8 cellular contexts compared by ENCODE assay signal in the genomic region with DNA sequence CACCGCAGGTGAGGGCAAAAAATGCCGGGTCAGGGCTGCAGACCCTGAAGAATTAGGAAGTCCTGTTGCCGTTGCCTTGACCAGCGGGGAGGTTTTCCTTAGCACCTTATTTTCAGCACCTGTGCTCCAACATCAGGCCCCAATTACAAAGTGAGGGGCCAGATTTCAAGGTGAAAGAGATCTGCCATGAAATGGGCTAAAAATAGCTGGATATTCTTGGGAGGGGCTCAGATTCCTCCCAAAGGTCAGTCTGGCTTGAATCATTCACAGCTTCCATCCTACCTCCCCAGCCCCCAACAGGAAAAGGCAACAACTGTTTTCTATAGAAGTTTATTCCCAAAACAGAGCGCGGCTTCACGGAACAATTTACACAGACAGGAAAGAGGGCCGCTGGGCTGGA. TPM values are rescaled to one million over a fixed set of nuclear protein-coding genes. Genes with fewer than 3 reads are reported as not detected.
A peak's percentile ranks its signal among the peaks of the same experiment; 100 is the strongest.
DNase-seq lines count a peak whose midpoint lies in the region; ATAC-seq, FAIRE-seq and TF ChIP-seq lines count a peak whose summit lies in the region.

No MANE protein-coding gene starts in this region.

- no peaks in the 10 kb centered on the region for H3K27me3 ChIP-seq in HCT116 (ENCODE audit: insufficient read depth, low read length)
- no peaks in the 10 kb centered on the region for H3K27me3 ChIP-seq in small intestine (ENCODE audit: control insufficient read depth in 2 of 2, insufficient read depth in 2 of 2, low read length in 2 of 2)

- RAD21 ChIA-PET in HCT116 (lab: Charles Lee; ENCODE audit: low non-redundant PET in 1 of 2, low total read pairs in 2 of 2, uncharacterized antibody in 2 of 2, unreplicated experiment in 2 of 2) = interaction anchor here in 1 of 2 experiments (1.4 kb wide), 1 partner anchor 27 kb away, joined by 4 read pairs; a partner anchor contains a TSS

- ATAC-seq in HCT116 = no peak
- ATAC-seq in activated CD8-positive, alpha-beta T cell treated with anti-CD3 and anti-CD28 coated beads, Interleukin-2, amount 10 ng/mL, durations not matched to agents 7 days and 5 days = no peak
- no peak for ATAC-seq in GM18861 (IDR thresholded peaks at IDR 0.05; ENCODE audit: unreplicated experiment)
- ATAC-seq in GM18502 (IDR thresholded peaks at IDR 0.05; ENCODE audit: poor library complexity, unreplicated experiment) = no peak

- CTCF ChIA-PET in HCT116 (lab: Charles Lee) = interaction anchor here (0.7 to 1.9 kb wide), 11 partner anchors 14 to 235 kb away, joined by 3 to 14 read pairs (median 4); a partner anchor contains a TSS
- CTCF ChIA-PET in activated CD8-positive, alpha-beta T cell treated with anti-CD3 and anti-CD28 coated beads, Interleukin-2, amount 10 ng/mL, durations not matched to agents 7 days and 5 days (lab: Charles Lee) = interaction anchor here (1.1 to 3.9 kb wide), 16 partner anchors 9 to 237 kb away, joined by 3 to 42 read pairs (median 5); a partner anchor contains a TSS

- H3K79me2 ChIP-seq in HCT116 (ENCODE audit: insufficient read depth, low read length) = peaks cover 12% of the 10 kb centered on the region; the same call in 1 of the 2 replicates

- peak overlapping the region; percentile 94 for H3K4me2 ChIP-seq in HCT116 (ENCODE audit: low read length)

- H2AFZ ChIP-seq in HCT116 (ENCODE audit: low read depth, low read length, poor library complexity, severe bottlenecking) = no peak overlapping the region

- no peak for FAIRE-seq in small intestine (lab: Jason Lieb, UNC)

- peak overlapping the region; percentile 80 for H3K9ac ChIP-seq in HCT116 (ENCODE audit: low read length)

- no peaks in the 10 kb centered on the region for H3K9me3 Mint-ChIP-seq in activated CD8-positive, alpha-beta T cell treated with anti-CD3 and anti-CD28 coated beads, Interleukin-2, amount 10 ng/mL, durations not matched to agents 7 days and 5 days (ENCODE audit: insufficient read depth)

- H3K27ac ChIP-seq in HCT116 (ENCODE audit: low read depth, low read length) (peak overlapping the region; percentile 73), small intestine (ENCODE audit: low read depth in 1 of 2, low read length in 1 of 2) (peak overlapping the region in 1 of 2 donors; percentile 84), substantia nigra (ENCODE audit: low read depth, low read length, poor library complexity, severe bottlenecking) (no peak overlapping the region)

- H4K20me1 ChIP-seq in HCT116 (ENCODE audit: insufficient read depth) = no peaks in the 10 kb centered on the region

- H3K36me3 Mint-ChIP-seq in activated CD8-positive, alpha-beta T cell treated with anti-CD3 and anti-CD28 coated beads, Interleukin-2, amount 10 ng/mL, durations not matched to agents 7 days and 5 days (ENCODE audit: low read depth) = peaks cover 16% of the 10 kb centered on the region

- intact Hi-C loops in HCT116 (cut with micrococcal nuclease) = no loop called here

- H3K4me3 Mint-ChIP-seq in activated CD8-positive, alpha-beta T cell treated with anti-CD3 and anti-CD28 coated beads, Interleukin-2, amount 10 ng/mL, durations not matched to agents 7 days and 5 days = peak overlapping the region; percentile 89

- POLR2A ChIA-PET in HCT116 (lab: Charles Lee) = interaction anchor here (0.7 to 2.3 kb wide), 4 partner anchors 13 to 189 kb away, joined by 3 to 15 read pairs (median 4); a partner anchor contains a TSS
- POLR2A ChIA-PET in activated CD8-positive, alpha-beta T cell treated with anti-CD3 and anti-CD28 coated beads, Interleukin-2, amount 10 ng/mL, durations not matched to agents 7 days and 5 days (lab: Charles Lee) = interaction anchor here (0.7 to 1.5 kb wide), 5 partner anchors 16 to 283 kb away, joined by 3 to 6 read pairs (median 3); a partner anchor contains a TSS

- no TSS peak for BruUV-seq in HCT116 (replicated peaks; lab: Mats Ljungman, UMichigan)

- no peaks in the 10 kb centered on the region for H3K27me3 Mint-ChIP-seq in activated CD8-positive, alpha-beta T cell treated with anti-CD3 and anti-CD28 coated beads, Interleukin-2, amount 10 ng/mL, durations not matched to agents 7 days and 5 days (ENCODE audit: low read depth)

- H3K4me1 Mint-ChIP-seq in activated CD8-positive, alpha-beta T cell treated with anti-CD3 and anti-CD28 coated beads, Interleukin-2, amount 10 ng/mL, durations not matched to agents 7 days and 5 days (ENCODE audit: low read depth) = peaks cover 30% of the 10 kb centered on the region

- H3K4me1 ChIP-seq in HCT116 (ENCODE audit: control insufficient read depth in 1 of 2, insufficient read depth in 2 of 2, low read length in 2 of 2) (peaks cover 11 to 22% of the 10 kb centered on the region in 2 experiments), small intestine (ENCODE audit: control insufficient read depth in 2 of 2, insufficient read depth in 1 of 2, low read depth in 1 of 2, low read length in 1 of 2) (peaks cover 0 to 3% of the 10 kb centered on the region in 2 donors)

- peaks cover 9 to 20% of the 10 kb centered on the region in 2 experiments; a peak in 2 of 4 replicates for H3K36me3 ChIP-seq in HCT116 (ENCODE audit: control insufficient read depth in 1 of 2, insufficient read depth in 2 of 2, low read length in 2 of 2)
- H3K36me3 ChIP-seq in small intestine (ENCODE audit: control insufficient read depth in 2 of 2, insufficient read depth in 2 of 2, low read length in 2 of 2) = no peaks in the 10 kb centered on the region

- no peak for TF ChIP-seq CTCF in HCT116 (IDR thresholded peaks at IDR 0.05 in 2 of 3, conservative IDR thresholded peaks at IDR 0.05 in 1 of 3; ENCODE audit: borderline replicate concordance in 1 of 3, insufficient read depth in 1 of 3, low read depth in 2 of 3, low read length in 2 of 3)

- WGBS in small intestine, 3 donors = 36 to 49% (median 45%) methylated on average over 8 of the region's 8 CpGs

- TF ChIP-seq RAD21 in HCT116 (IDR thresholded peaks at IDR 0.05; ENCODE audit: low read depth) = no peak

- no peaks in the 10 kb centered on the region for H3K9me3 ChIP-seq in HCT116 (ENCODE audit: control insufficient read depth in 1 of 2, insufficient read depth in 1 of 2, low read depth in 1 of 2, low read length in 2 of 2)
- no peaks in the 10 kb centered on the region for H3K9me3 ChIP-seq in small intestine (ENCODE audit: control insufficient read depth, low read depth)

- H3K4me3 ChIP-seq in HCT116 (replicated peaks in 1 of 2; ENCODE audit: low read depth in 1 of 2, low read length in 2 of 2) = peak overlapping the region; percentile 87 to 94
- peak overlapping the region; percentile 79 for H3K4me3 ChIP-seq in iPS-11a (ENCODE audit: low read depth, low read length)
- H3K4me3 ChIP-seq in small intestine (ENCODE audit: low read depth in 1 of 2, low read length in 2 of 2) = peak overlapping the region; percentile 55 to 80

- peak overlapping the region; percentile 87 for H3K27ac Mint-ChIP-seq in activated CD8-positive, alpha-beta T cell treated with anti-CD3 and anti-CD28 coated beads, Interleukin-2, amount 10 ng/mL, durations not matched to agents 7 days and 5 days

- no peaks in the 10 kb centered on the region for H3K9me2 ChIP-seq in HCT116 (ENCODE audit: insufficient read depth)

- TF ChIP-seq POLR2A in HCT116 (IDR thresholded peaks at IDR 0.05; ENCODE audit: borderline replicate concordance, extremely low read depth, insufficient read depth, insufficient read length) = no peak

- DNase-seq in HCT116 (ENCODE audit: low read depth, low spot score) = no peak
- DNase-seq in activated CD8-positive, alpha-beta T cell treated with anti-CD3 and anti-CD28 coated beads, Interleukin-2, amount 10 ng/mL, durations not matched to agents 7 days and 5 days = no peak
- DNase-seq in small intestine = no peak
- no peak for DNase-seq in NCI-H2196 treated with DMSO at 0.1 percent for 48 hours (lab: John Stamatoyannopoulos, UW; ENCODE audit: unreplicated experiment)
- DNase-seq in substantia nigra (lab: John Stamatoyannopoulos, UW) = no peak

TF ChIP-seq in HCT116, 20 proteins besides CTCF, POLR2A, EP300 and RAD21 (continues in another document):
- TF ChIP-seq EZH2phosphoT487 (IDR thresholded peaks at IDR 0.05; ENCODE audit: borderline replicate concordance) = no peak
- TF ChIP-seq ZNF274 (IDR thresholded peaks at IDR 0.05; ENCODE audit: low read depth, low read length) = no peak
- TF ChIP-seq CEBPB (IDR thresholded peaks at IDR 0.05; ENCODE audit: low read depth) = no peak
- no peak for TF ChIP-seq CBX3 (IDR thresholded peaks at IDR 0.05; ENCODE audit: low read depth)
- no peak for TF ChIP-seq YY1 (IDR thresholded peaks at IDR 0.05; ENCODE audit: extremely low read depth, insufficient replicate concordance, low read depth, low read length)
- no peak for TF ChIP-seq POLR2AphosphoS5 (IDR thresholded peaks at IDR 0.05; ENCODE audit: low read depth, low read length)

RNA-seq across cellular contexts. Expression of a gene that starts 0.9 kb away (rescaled TPM):
- 55.1 TPM for total RNA-seq in HCT116 (2021; ENCODE audit: unreplicated experiment)
- polyA plus RNA-seq in HCT116 (2012) = 57.0 and 58.9 TPM in 2 replicates
- 10 to 100 TPM; 58.0 to 61.5 TPM for total RNA-seq in activated CD8-positive, alpha-beta T cell treated with anti-CD3 and anti-CD28 coated beads, Interleukin-2, amount 10 ng/mL, durations not matched to agents 7 days and 5 days
- 10 to 100 TPM; 14.3 to 38.9 (median 22.0) TPM for polyA plus RNA-seq in small intestine

RNA-seq across cellular contexts. Expression of a gene that starts 14.6 kb away (rescaled TPM):
- 0.49 TPM for total RNA-seq in HCT116 (2021; ENCODE audit: unreplicated experiment)
- 0.19 and 0.27 TPM in 2 replicates for polyA plus RNA-seq in HCT116 (2012)
- under 1 TPM in 1 of 2 experiments, not detected in 1; 0.39 TPM for total RNA-seq in activated CD8-positive, alpha-beta T cell treated with anti-CD3 and anti-CD28 coated beads, Interleukin-2, amount 10 ng/mL, durations not matched to agents 7 days and 5 days
- under 1 TPM in 1 of 3 donors, not detected in 2; 0.21 TPM for polyA plus RNA-seq in small intestine

RNA-seq across cellular contexts. Expression of a gene that starts 26.5 kb away (rescaled TPM):
- 7.8 TPM for total RNA-seq in HCT116 (2021; ENCODE audit: unreplicated experiment)
- polyA plus RNA-seq in HCT116 (2012) = 6.3 and 6.8 TPM in 2 replicates
- total RNA-seq in activated CD8-positive, alpha-beta T cell treated with anti-CD3 and anti-CD28 coated beads, Interleukin-2, amount 10 ng/mL, durations not matched to agents 7 days and 5 days = 10 to 100 TPM; 19.5 to 20.2 TPM
- polyA plus RNA-seq in small intestine = 1 to 10 TPM in 1 of 3 donors, under 1 TPM in 2; 0.27 to 1.7 (median 0.45) TPM

RNA-seq across cellular contexts. Expression of a gene that starts 26.7 kb away (rescaled TPM):
- 318 TPM for total RNA-seq in HCT116 (2021; ENCODE audit: unreplicated experiment)
- polyA plus RNA-seq in HCT116 (2012) = 452 and 551 TPM in 2 replicates
- 100 to 1,000 TPM; 196 to 202 TPM for total RNA-seq in activated CD8-positive, alpha-beta T cell treated with anti-CD3 and anti-CD28 coated beads, Interleukin-2, amount 10 ng/mL, durations not matched to agents 7 days and 5 days
- 100 to 1,000 TPM; 374 to 692 (median 531) TPM for polyA plus RNA-seq in small intestine

RNA-seq across cellular contexts. Expression of a gene that starts 41.0 kb away (rescaled TPM):
- total RNA-seq in HCT116 (2021; ENCODE audit: unreplicated experiment) = 11.4 TPM
- polyA plus RNA-seq in HCT116 (2012) = 9.8 and 10.1 TPM in 2 replicates
- total RNA-seq in activated CD8-positive, alpha-beta T cell treated with anti-CD3 and anti-CD28 coated beads, Interleukin-2, amount 10 ng/mL, durations not matched to agents 7 days and 5 days = 1 to 10 TPM; 1.2 to 1.6 TPM
- polyA plus RNA-seq in small intestine = 10 to 100 TPM in 2 of 3 donors, 1 to 10 TPM in 1; 8.0 to 26.7 (median 11.9) TPM
